1 cellular context compared by ENCODE assay signal in the genomic region with DNA sequence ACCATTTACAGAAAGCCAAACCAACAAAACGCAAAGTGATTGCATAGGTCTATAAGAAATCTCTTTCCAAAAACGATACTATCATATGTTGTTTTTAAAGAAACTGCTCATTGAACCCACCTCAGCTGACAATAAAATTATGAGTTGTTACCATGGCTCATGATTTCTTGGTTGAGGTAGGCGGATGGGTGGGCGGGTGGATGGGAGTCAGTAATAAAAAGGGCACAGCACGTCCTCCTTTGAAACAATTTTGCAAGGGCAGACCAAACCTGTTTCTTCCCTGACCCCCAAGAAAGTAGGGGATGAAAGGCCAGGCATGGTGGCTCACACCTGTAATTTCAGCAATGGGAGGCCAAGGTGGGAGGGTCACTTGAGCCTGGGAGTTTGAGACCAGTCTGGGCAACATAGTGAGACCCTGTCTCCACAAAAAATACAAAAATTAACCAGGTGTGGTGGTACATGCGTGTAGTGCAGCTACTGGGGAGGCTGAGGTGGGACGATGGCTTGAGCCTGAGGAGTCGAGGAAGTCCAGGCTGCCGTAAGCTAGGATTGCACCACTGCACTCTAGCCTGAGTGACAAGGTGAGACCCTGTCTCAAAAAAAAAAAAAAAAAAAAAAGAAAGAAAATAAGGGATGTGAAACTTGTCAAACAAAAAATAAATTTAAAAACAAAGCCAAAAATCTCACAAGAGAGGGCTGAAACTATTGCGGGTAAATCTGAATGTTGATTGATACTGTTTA.
TF ChIP-seq lines count a peak whose summit lies in the region.

No MANE protein-coding gene starts in this region.

TF ChIP-seq in A549, 52 proteins besides CTCF, POLR2A, EP300 and RAD21:
- TF ChIP-seq MAFK (IDR thresholded peaks at IDR 0.05; ENCODE audit: partially characterized antibody) (no peak), RCOR1 (IDR thresholded peaks at IDR 0.05; ENCODE audit: low read depth, low read length) (no peak), CHD4 (IDR thresholded peaks at IDR 0.05; ENCODE audit: borderline replicate concordance) (no peak), RFX5 (IDR thresholded peaks at IDR 0.05) (no peak), CBX8 (IDR thresholded peaks at IDR 0.05) (no peak), HOXB13 (CRISPR knock-in tag; IDR thresholded peaks at IDR 0.05; ENCODE audit: low read depth) (no peak), ESRRA (IDR thresholded peaks at IDR 0.05; ENCODE audit: borderline replicate concordance, low read length) (no peak), TFCP2L1 (CRISPR knock-in tag; IDR thresholded peaks at IDR 0.05) (no peak), MYC (IDR thresholded peaks at IDR 0.05; ENCODE audit: borderline replicate concordance, low read length) (no peak), HOXB5 (CRISPR knock-in tag; IDR thresholded peaks at IDR 0.05) (no peak), FOSB (CRISPR knock-in tag; IDR thresholded peaks at IDR 0.05) (no peak), JUN (IDR thresholded peaks at IDR 0.05) (no peak)
- TF ChIP-seq, protein P1, sequence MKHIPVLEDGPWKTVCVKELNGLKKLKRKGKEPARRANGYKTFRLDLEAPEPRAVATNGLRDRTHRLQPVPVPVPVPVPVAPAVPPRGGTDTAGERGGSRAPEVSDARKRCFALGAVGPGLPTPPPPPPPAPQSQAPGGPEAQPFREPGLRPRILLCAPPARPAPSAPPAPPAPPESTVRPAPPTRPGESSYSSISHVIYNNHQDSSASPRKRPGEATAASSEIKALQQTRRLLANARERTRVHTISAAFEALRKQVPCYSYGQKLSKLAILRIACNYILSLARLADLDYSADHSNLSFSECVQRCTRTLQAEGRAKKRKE (CRISPR knock-in tag; IDR thresholded peaks at IDR 0.05; ENCODE audit: low read depth), result no peak
- TF ChIP-seq, protein P2, sequence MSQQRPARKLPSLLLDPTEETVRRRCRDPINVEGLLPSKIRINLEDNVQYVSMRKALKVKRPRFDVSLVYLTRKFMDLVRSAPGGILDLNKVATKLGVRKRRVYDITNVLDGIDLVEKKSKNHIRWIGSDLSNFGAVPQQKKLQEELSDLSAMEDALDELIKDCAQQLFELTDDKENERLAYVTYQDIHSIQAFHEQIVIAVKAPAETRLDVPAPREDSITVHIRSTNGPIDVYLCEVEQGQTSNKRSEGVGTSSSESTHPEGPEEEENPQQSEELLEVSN (IDR thresholded peaks at IDR 0.05; ENCODE audit: borderline replicate concordance, low read depth), result no peak
- TF ChIP-seq, protein P3, sequence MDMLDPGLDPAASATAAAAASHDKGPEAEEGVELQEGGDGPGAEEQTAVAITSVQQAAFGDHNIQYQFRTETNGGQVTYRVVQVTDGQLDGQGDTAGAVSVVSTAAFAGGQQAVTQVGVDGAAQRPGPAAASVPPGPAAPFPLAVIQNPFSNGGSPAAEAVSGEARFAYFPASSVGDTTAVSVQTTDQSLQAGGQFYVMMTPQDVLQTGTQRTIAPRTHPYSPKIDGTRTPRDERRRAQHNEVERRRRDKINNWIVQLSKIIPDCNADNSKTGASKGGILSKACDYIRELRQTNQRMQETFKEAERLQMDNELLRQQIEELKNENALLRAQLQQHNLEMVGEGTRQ (IDR thresholded peaks at IDR 0.05), result no peak
